21 cellular contexts compared by ENCODE assay signal in the genomic region with DNA sequence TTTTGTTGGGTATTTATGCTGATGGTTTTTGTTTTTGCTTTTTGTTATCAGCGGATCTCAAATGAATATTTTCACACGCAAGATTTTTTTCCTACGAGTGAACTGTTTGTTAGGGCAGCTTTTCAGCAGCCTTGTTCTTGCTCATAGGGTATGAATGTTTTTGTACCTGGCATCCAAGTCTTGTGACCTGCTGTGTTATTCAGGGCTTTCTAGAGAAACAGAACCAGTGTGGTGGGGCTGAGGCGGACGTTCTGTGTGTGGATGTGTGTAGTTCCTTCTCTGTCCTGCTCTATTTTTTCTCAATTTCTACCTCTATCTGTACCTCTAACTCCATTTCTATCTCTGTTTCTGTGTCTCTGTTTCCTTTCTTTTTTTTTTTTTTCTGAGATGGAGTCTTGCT.
DNase-seq lines count a peak whose midpoint lies in the region; ATAC-seq, FAIRE-seq and TF ChIP-seq lines count a peak whose summit lies in the region.
"Had no signal": no experiment of that assay in that cellular context is flagged by ENCODE, and none has a peak within 500 bp of the region (broad histone marks: within the 10 kb centered on the region; RNA-seq: fewer than 3 reads in every experiment).

No MANE protein-coding gene starts in this region.

- no peaks in the 10 kb centered on the region for H3K9me3 Mint-ChIP-seq in GM23338
- no peaks in the 10 kb centered on the region for H3K9me3 Mint-ChIP-seq in progenitor cell of endocrine pancreas (ENCODE audit: low read depth)
- H3K9me3 Mint-ChIP-seq: CD14-positive monocyte had no signal

- H2AFZ ChIP-seq in GM23338 (no peak overlapping the region), smooth muscle cell (ENCODE audit: low read depth) (no peak overlapping the region), hepatocyte (no peak overlapping the region)

- H3F3A ChIP-seq in GM23338 (replicated peaks; ENCODE audit: low read depth) (no peaks in the 10 kb centered on the region), smooth muscle cell (ENCODE audit: low read depth) (no peaks in the 10 kb centered on the region)

- no peak for ATAC-seq in GM23338
- no peak for ATAC-seq in HG03442 (IDR thresholded peaks at IDR 0.05; ENCODE audit: unreplicated experiment)
- ATAC-seq: GM12878, HCT116 had no signal

- H3K79me2 ChIP-seq in GM23338 (replicated peaks; ENCODE audit: insufficient read depth), result no peaks in the 10 kb centered on the region
- no peaks in the 10 kb centered on the region for H3K79me2 ChIP-seq in smooth muscle cell (ENCODE audit: low read depth)
- no peaks in the 10 kb centered on the region for H3K79me2 ChIP-seq in hepatocyte

- no peaks in the 10 kb centered on the region for H4K20me1 ChIP-seq in GM23338 (replicated peaks; ENCODE audit: insufficient read depth)
- peaks cover 11% of the 10 kb centered on the region for H4K20me1 ChIP-seq in smooth muscle cell (ENCODE audit: low read depth)
- no peaks in the 10 kb centered on the region for H4K20me1 ChIP-seq in hepatocyte (ENCODE audit: insufficient read depth, poor library complexity, severe bottlenecking)

- no peak overlapping the region for H3K9ac ChIP-seq in kidney (ENCODE audit: low read length in 2 of 2)
- H3K9ac ChIP-seq in smooth muscle cell (ENCODE audit: low read depth), result no peak overlapping the region

- no peak for FAIRE-seq in kidney (lab: Jason Lieb, UNC)
- FAIRE-seq: GM12878 had no signal

- H3K27me3 Mint-ChIP-seq in GM23338 (ENCODE audit: insufficient read depth, low read depth, poor library complexity) (no peaks in the 10 kb centered on the region), progenitor cell of endocrine pancreas (no peaks in the 10 kb centered on the region)

- DNase-seq in GM23338 (ENCODE audit: low spot score) (no peak), astrocyte of the hippocampus (ENCODE audit: low read depth, low spot score) (peak; percentile 45), kidney (no peak), progenitor cell of endocrine pancreas (ENCODE audit: low spot score, unreplicated experiment) (no peak), smooth muscle cell (lab: John Stamatoyannopoulos, UW; ENCODE audit: unreplicated experiment) (no peak), hepatocyte (ENCODE audit: low spot score) (no peak)
- no peak for DNase-seq in activated naive CD4-positive, alpha-beta T cell (lab: John Stamatoyannopoulos, UW)
- DNase-seq: DMS 273 treated with DMSO at 0.1 percent for 48 hours; GDM1; KBM-7; NCI-H1436; NCI-H2029 treated with DMSO at 0.1 percent for 48 hours; NCI-H2171 treated with DMSO at 0.1 percent for 48 hours; NCI-H446 treated with DMSO at 0.1 percent for 48 hours; NK-92 treated with Interleukin-12 subunit alpha and Interleukin-12 subunit beta, amount 100 ng/mL, for 24 hours; OCI-M1; RPMI8226 had no signal

- H3K4me3 ChIP-seq in GM23338, result no peak overlapping the region
- H3K4me3 ChIP-seq in kidney (ENCODE audit: low read length in 2 of 2), result no peak overlapping the region
- no peak overlapping the region for H3K4me3 ChIP-seq in smooth muscle cell
- H3K4me3 ChIP-seq in hepatocyte, result no peak overlapping the region
- H3K4me3 ChIP-seq: GM12878 had no signal

- H3K27me3 ChIP-seq in GM23338 (ENCODE audit: insufficient read depth) (no peaks in the 10 kb centered on the region), smooth muscle cell (ENCODE audit: low read depth) (no peaks in the 10 kb centered on the region), hepatocyte (no peaks in the 10 kb centered on the region)

- H3K9me3 ChIP-seq in kidney (ENCODE audit: control insufficient read depth in 1 of 2, low read length in 2 of 2) (no peaks in the 10 kb centered on the region), smooth muscle cell (replicated peaks; ENCODE audit: low read depth) (no peaks in the 10 kb centered on the region), hepatocyte (ENCODE audit: low read depth) (no peaks in the 10 kb centered on the region)

- H3K4me1 Mint-ChIP-seq in GM23338 (no peaks in the 10 kb centered on the region), progenitor cell of endocrine pancreas (ENCODE audit: low read depth) (peaks cover 3% of the 10 kb centered on the region)
- H3K4me1 Mint-ChIP-seq: CD14-positive monocyte had no signal

- H3K27ac ChIP-seq in GM23338 (ENCODE audit: low read depth), result no peak overlapping the region
- H3K27ac ChIP-seq in kidney (ENCODE audit: low read depth in 2 of 2, low read length in 2 of 2), result peak overlapping the region; percentile 66 to 76
- H3K27ac ChIP-seq in smooth muscle cell (ENCODE audit: low read depth), result no peak overlapping the region
- no peak overlapping the region for H3K27ac ChIP-seq in hepatocyte

- H3K9me2 ChIP-seq in GM23338 (ENCODE audit: insufficient read depth), result no peaks in the 10 kb centered on the region
- H3K9me2 ChIP-seq in hepatocyte (replicated peaks; ENCODE audit: insufficient read depth), result no peaks in the 10 kb centered on the region

- H3K4me3 Mint-ChIP-seq in GM23338 (no peak overlapping the region), progenitor cell of endocrine pancreas (ENCODE audit: low read depth) (no peak overlapping the region)
- H3K4me3 Mint-ChIP-seq: CD14-positive monocyte had no signal

- no peaks in the 10 kb centered on the region for H3K36me3 ChIP-seq in GM23338 (ENCODE audit: insufficient read depth)
- H3K36me3 ChIP-seq in kidney (ENCODE audit: control insufficient read depth in 1 of 2, insufficient read depth in 2 of 2, low read length in 2 of 2), result peaks cover 2 to 18% of the 10 kb centered on the region in 2 donors
- no peaks in the 10 kb centered on the region for H3K36me3 ChIP-seq in smooth muscle cell (ENCODE audit: low read depth)
- no peaks in the 10 kb centered on the region for H3K36me3 ChIP-seq in hepatocyte (replicated peaks; ENCODE audit: insufficient read depth, low read depth)

- H3K27ac Mint-ChIP-seq in GM23338, result peak overlapping the region; percentile 68
- H3K27ac Mint-ChIP-seq in progenitor cell of endocrine pancreas, result peak overlapping the region; percentile 29

- TF ChIP-seq CTCF in GM23338 (conservative IDR thresholded peaks at IDR 0.05; ENCODE audit: low read depth in 2 of 2) (no peak), kidney (IDR thresholded peaks at IDR 0.05; ENCODE audit: borderline replicate concordance, extremely low read depth, insufficient read depth) (no peak), progenitor cell of endocrine pancreas (IDR thresholded peaks at IDR 0.05; ENCODE audit: unreplicated experiment) (no peak), smooth muscle cell (IDR thresholded peaks at IDR 0.05; ENCODE audit: borderline replicate concordance, insufficient read depth, poor library complexity, severe bottlenecking) (no peak), hepatocyte (IDR thresholded peaks at IDR 0.05; ENCODE audit: poor library complexity) (no peak)

- WGBS in smooth muscle cell (ENCODE audit: low lambda C conversion rate), result 87% methylated on average over 5 of the region's 5 CpGs
- WGBS in hepatocyte (ENCODE audit: low lambda C conversion rate, missing lambda C conversion rate), result 93% methylated on average over 5 of the region's 5 CpGs

- intact Hi-C loops in kidney (cut with DNase I), result no loop called here

- H3K36me3 Mint-ChIP-seq in GM23338 (ENCODE audit: low read depth) (no peaks in the 10 kb centered on the region), progenitor cell of endocrine pancreas (ENCODE audit: insufficient read depth) (peaks cover 7% of the 10 kb centered on the region)

- H3K4me1 ChIP-seq in GM23338 (ENCODE audit: insufficient read depth), result no peaks in the 10 kb centered on the region
- peaks cover 24 to 27% of the 10 kb centered on the region in 2 donors for H3K4me1 ChIP-seq in kidney (ENCODE audit: control insufficient read depth in 1 of 2, insufficient read depth in 1 of 2, low read depth in 1 of 2, low read length in 2 of 2)
- H3K4me1 ChIP-seq in smooth muscle cell (ENCODE audit: low read depth), result no peaks in the 10 kb centered on the region
- no peaks in the 10 kb centered on the region for H3K4me1 ChIP-seq in hepatocyte (ENCODE audit: insufficient read depth)

- H3K4me2 ChIP-seq in GM23338, result no peak overlapping the region
- no peak overlapping the region for H3K4me2 ChIP-seq in smooth muscle cell
- no peak overlapping the region for H3K4me2 ChIP-seq in hepatocyte

Comparison
In these comparisons a context has a peak if more than half of its experiments do, and no peak if none do; other contexts are left out.
1. H3K27ac ChIP-seq: peak in kidney (2 of 2); none in GM23338 (single experiment), smooth muscle cell (single experiment) and hepatocyte (single experiment).